In genomic region chr2:138504092-138504491, GRCh38 we compare ENCODE assay signal across 1 cellular context.
TF ChIP-seq lines count a peak whose summit lies in the region.

No MANE protein-coding gene starts in this region.

TF ChIP-seq in HCT116, 20 proteins besides CTCF, POLR2A, EP300 and RAD21 (continued from another document):
- TF ChIP-seq MAX (IDR thresholded peaks at IDR 0.05) = no peak
- TF ChIP-seq CEBPB (IDR thresholded peaks at IDR 0.05; ENCODE audit: low read depth) = no peak
- no peak for TF ChIP-seq SRF (IDR thresholded peaks at IDR 0.05; ENCODE audit: low read depth)
